In the genomic region with DNA sequence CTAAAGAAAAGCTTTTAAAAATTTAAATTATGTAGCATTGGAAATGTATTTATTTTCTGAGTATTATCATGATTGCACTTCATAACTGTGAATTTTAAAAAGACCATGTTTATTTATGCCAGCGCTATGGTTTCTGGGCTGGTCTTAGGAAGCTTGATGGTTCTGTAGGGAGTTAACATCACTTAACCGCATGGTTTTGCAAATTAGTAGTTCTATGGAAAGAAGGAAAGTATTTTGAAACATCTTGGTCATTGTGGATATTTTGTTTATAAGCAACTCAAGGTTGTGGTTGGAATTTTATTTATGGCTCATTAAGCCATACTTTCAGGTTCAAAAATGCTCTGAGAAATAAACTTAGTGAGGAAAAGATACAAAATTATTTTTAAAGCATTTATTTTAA, we compare ENCODE assay signal across 24 cellular contexts.
"Had no signal": no experiment of that assay in that cellular context is flagged by ENCODE, and none has a peak within 500 bp of the region (broad histone marks: within the 10 kb centered on the region; RNA-seq: fewer than 3 reads in every experiment).

No MANE protein-coding gene starts in this region.

- H3K4me3 Mint-ChIP-seq: activated B cell treated with CpG ODN at 0.5 μM for 24 hours; activated CD4-positive, alpha-beta memory T cell treated with anti-CD3 and anti-CD28 coated beads for 36 hours; activated naive CD8-positive, alpha-beta T cell treated with anti-CD3 and anti-CD28 coated beads for 36 hours; activated T-helper 17 cell treated with anti-CD3 and anti-CD28 coated beads, Interleukin-2, amount 50 U/mL, for 72 hours; mesothelial cell of epicardium; nephron; stimulated activated effector memory CD8-positive, alpha-beta T cell treated with anti-CD3 and anti-CD28 coated beads, Interleukin-12 subunit alpha, Interleukin-12 subunit beta, amount 100 ng/mL, for 72 hours; T-cell had no signal

- H3K27ac Mint-ChIP-seq: activated B cell treated with CpG ODN at 0.5 μM for 24 hours; activated CD4-positive, alpha-beta memory T cell treated with anti-CD3 and anti-CD28 coated beads for 36 hours; activated naive CD8-positive, alpha-beta T cell treated with anti-CD3 and anti-CD28 coated beads for 36 hours; activated T-helper 17 cell treated with anti-CD3 and anti-CD28 coated beads, Interleukin-2, amount 50 U/mL, for 72 hours; mesothelial cell of epicardium; nephron; stimulated activated effector memory CD8-positive, alpha-beta T cell treated with anti-CD3 and anti-CD28 coated beads, Interleukin-12 subunit alpha, Interleukin-12 subunit beta, amount 100 ng/mL, for 72 hours; T-cell had no signal

- H3K27me3 ChIP-seq: esophagus squamous epithelium, sigmoid colon had no signal

- H3K79me2 ChIP-seq: parathyroid adenoma had no signal

- H3K9ac ChIP-seq: parathyroid adenoma had no signal

- H3K9me3 Mint-ChIP-seq: activated B cell treated with CpG ODN at 0.5 μM for 24 hours; activated CD4-positive, alpha-beta memory T cell treated with anti-CD3 and anti-CD28 coated beads for 36 hours; activated naive CD8-positive, alpha-beta T cell treated with anti-CD3 and anti-CD28 coated beads for 36 hours; activated T-helper 17 cell treated with anti-CD3 and anti-CD28 coated beads, Interleukin-2, amount 50 U/mL, for 72 hours; T-cell had no signal

- H3K27me3 Mint-ChIP-seq: activated B cell treated with CpG ODN at 0.5 μM for 24 hours; activated naive CD8-positive, alpha-beta T cell treated with anti-CD3 and anti-CD28 coated beads for 36 hours; activated T-helper 17 cell treated with anti-CD3 and anti-CD28 coated beads, Interleukin-2, amount 50 U/mL, for 72 hours; T-cell had no signal

- H3K36me3 ChIP-seq: esophagus squamous epithelium, sigmoid colon had no signal

- FAIRE-seq: bronchial epithelial cell, keratinocyte had no signal

- H3K4me1 ChIP-seq: esophagus squamous epithelium, parathyroid adenoma, sigmoid colon had no signal

- H3K9me3 ChIP-seq: esophagus squamous epithelium, sigmoid colon had no signal

- ATAC-seq: activated T-helper 17 cell treated with anti-CD3 and anti-CD28 coated beads, Interleukin-2, amount 50 U/mL, for 72 hours; left lobe of liver; stimulated activated effector memory CD8-positive, alpha-beta T cell treated with anti-CD3 and anti-CD28 coated beads, Interleukin-12 subunit alpha, Interleukin-12 subunit beta, amount 100 ng/mL, for 72 hours; T-cell had no signal

- H3K36me3 Mint-ChIP-seq: activated CD4-positive, alpha-beta memory T cell treated with anti-CD3 and anti-CD28 coated beads for 36 hours; activated naive CD8-positive, alpha-beta T cell treated with anti-CD3 and anti-CD28 coated beads for 36 hours; mesothelial cell of epicardium; stimulated activated effector memory CD8-positive, alpha-beta T cell treated with anti-CD3 and anti-CD28 coated beads, Interleukin-12 subunit alpha, Interleukin-12 subunit beta, amount 100 ng/mL, for 72 hours; T-cell had no signal

- H3K4me3 ChIP-seq: esophagus squamous epithelium, lung, sigmoid colon had no signal

- H3K4me1 Mint-ChIP-seq: activated B cell treated with CpG ODN at 0.5 μM for 24 hours; activated naive CD8-positive, alpha-beta T cell treated with anti-CD3 and anti-CD28 coated beads for 36 hours; activated T-helper 17 cell treated with anti-CD3 and anti-CD28 coated beads, Interleukin-2, amount 50 U/mL, for 72 hours; mesothelial cell of epicardium; stimulated activated effector memory CD8-positive, alpha-beta T cell treated with anti-CD3 and anti-CD28 coated beads, Interleukin-12 subunit alpha, Interleukin-12 subunit beta, amount 100 ng/mL, for 72 hours; T-cell had no signal

- H3K27ac ChIP-seq: esophagus squamous epithelium, parathyroid adenoma, sigmoid colon had no signal

- DNase-seq: activated B cell treated with CpG ODN at 0.5 μM for 24 hours; activated CD4-positive, alpha-beta memory T cell treated with anti-CD3 and anti-CD28 coated beads for 36 hours; activated CD4-positive, alpha-beta T cell treated with anti-CD3 and anti-CD28 coated beads for 4 hours; activated naive CD4-positive, alpha-beta T cell; activated naive CD8-positive, alpha-beta T cell treated with anti-CD3 and anti-CD28 coated beads for 36 hours; activated T-cell treated with anti-CD3 and anti-CD28 coated beads, Interleukin-2, amount 50 U/mL, for 1 hour; cerebellar nuclear complex; cortex of kidney; esophagus squamous epithelium; foreskin melanocyte; glutamatergic neuron; hippocampal formation; sigmoid colon; stimulated activated CD4-positive, alpha-beta T cell treated with anti-CD3 and anti-CD28 coated beads, Interleukin-4, amount 100 ng/mL, for 24 hours; T-cell had no signal

- H2AFZ ChIP-seq: parathyroid adenoma had no signal
